Comparison of ENCODE assay signal across 1 cellular context in genomic region chr15:63072809-63073277, GRCh38.
TF ChIP-seq lines count a peak whose summit lies in the region.

No MANE protein-coding gene starts in this region.

TF ChIP-seq in WTC11, 78 proteins besides CTCF, POLR2A, EP300 and RAD21:
- TF ChIP-seq, protein P1, sequence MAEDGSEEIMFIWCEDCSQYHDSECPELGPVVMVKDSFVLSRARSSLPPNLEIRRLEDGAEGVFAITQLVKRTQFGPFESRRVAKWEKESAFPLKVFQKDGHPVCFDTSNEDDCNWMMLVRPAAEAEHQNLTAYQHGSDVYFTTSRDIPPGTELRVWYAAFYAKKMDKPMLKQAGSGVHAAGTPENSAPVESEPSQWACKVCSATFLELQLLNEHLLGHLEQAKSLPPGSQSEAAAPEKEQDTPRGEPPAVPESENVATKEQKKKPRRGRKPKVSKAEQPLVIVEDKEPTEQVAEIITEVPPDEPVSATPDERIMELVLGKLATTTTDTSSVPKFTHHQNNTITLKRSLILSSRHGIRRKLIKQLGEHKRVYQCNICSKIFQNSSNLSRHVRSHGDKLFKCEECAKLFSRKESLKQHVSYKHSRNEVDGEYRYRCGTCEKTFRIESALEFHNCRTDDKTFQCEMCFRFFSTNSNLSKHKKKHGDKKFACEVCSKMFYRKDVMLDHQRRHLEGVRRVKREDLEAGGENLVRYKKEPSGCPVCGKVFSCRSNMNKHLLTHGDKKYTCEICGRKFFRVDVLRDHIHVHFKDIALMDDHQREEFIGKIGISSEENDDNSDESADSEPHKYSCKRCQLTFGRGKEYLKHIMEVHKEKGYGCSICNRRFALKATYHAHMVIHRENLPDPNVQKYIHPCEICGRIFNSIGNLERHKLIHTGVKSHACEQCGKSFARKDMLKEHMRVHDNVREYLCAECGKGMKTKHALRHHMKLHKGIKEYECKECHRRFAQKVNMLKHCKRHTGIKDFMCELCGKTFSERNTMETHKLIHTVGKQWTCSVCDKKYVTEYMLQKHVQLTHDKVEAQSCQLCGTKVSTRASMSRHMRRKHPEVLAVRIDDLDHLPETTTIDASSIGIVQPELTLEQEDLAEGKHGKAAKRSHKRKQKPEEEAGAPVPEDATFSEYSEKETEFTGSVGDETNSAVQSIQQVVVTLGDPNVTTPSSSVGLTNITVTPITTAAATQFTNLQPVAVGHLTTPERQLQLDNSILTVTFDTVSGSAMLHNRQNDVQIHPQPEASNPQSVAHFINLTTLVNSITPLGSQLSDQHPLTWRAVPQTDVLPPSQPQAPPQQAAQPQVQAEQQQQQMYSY (CRISPR knock-in tag; IDR thresholded peaks at IDR 0.05): peak; percentile 62; the same call in 1 of the 2 replicates
- TF ChIP-seq USF1 (CRISPR knock-in tag; IDR thresholded peaks at IDR 0.05) (no peak), HMGA2 (CRISPR knock-in tag; IDR thresholded peaks at IDR 0.05) (no peak), PRRX2 (CRISPR knock-in tag; IDR thresholded peaks at IDR 0.05) (peak; percentile 29; the same call in 1 of the 2 replicates)
